8 cellular contexts compared by ENCODE assay signal in genomic region chr11:60906132-60906972, GRCh38. TPM values are rescaled to one million over a fixed set of nuclear protein-coding genes. Genes with fewer than 3 reads are reported as not detected.
DNase-seq lines count a peak whose midpoint lies in the region; ATAC-seq and TF ChIP-seq lines count a peak whose summit lies in the region.

TSS of gene PRPF19 (minus strand) at chr11:60906585. CDS start at chr11:60906382, 203 bp downstream.

- H3K27me3 Mint-ChIP-seq in osteocyte (ENCODE audit: unreplicated experiment) = peaks cover 18% of the 10 kb centered on the region

- WGBS in thymus = under 1% methylated on average over 75 of the region's 75 CpGs

- H3K27ac Mint-ChIP-seq in activated naive CD4-positive, alpha-beta T cell treated with anti-CD3 and anti-CD28 coated beads, Interleukin-2, amount 50 U/mL, for 72 hours = peak within 1 kb of the TSS; percentile 96
- H3K27ac Mint-ChIP-seq in osteocyte (ENCODE audit: unreplicated experiment) = peak within 1 kb of the TSS; percentile 93

- peak within 1 kb of the TSS; percentile 89 for H3K4me3 Mint-ChIP-seq in osteocyte (ENCODE audit: unreplicated experiment)

- peaks cover 9 to 25% of the 10 kb centered on the region in 2 donors for H3K36me3 Mint-ChIP-seq in activated naive CD4-positive, alpha-beta T cell treated with anti-CD3 and anti-CD28 coated beads, Interleukin-2, amount 50 U/mL, for 72 hours
- H3K36me3 Mint-ChIP-seq in osteocyte (ENCODE audit: unreplicated experiment) = peaks cover 4% of the 10 kb centered on the region

- H3K27me3 ChIP-seq in GM06990 (replicated peaks; ENCODE audit: control insufficient read depth, insufficient read depth, low read length) = no peaks in the 10 kb centered on the region
- no peaks in the 10 kb centered on the region for H3K27me3 ChIP-seq in thymus (ENCODE audit: control insufficient read depth, insufficient read depth)

- H3K27ac ChIP-seq in thymus (ENCODE audit: low read depth) = peak within 1 kb of the TSS; percentile 94

- H3K9me3 ChIP-seq in thymus (ENCODE audit: control insufficient read depth) = no peaks in the 10 kb centered on the region

- H3K36me3 ChIP-seq in GM06990 (ENCODE audit: control insufficient read depth, insufficient read depth, low read length) = peaks cover 14% of the 10 kb centered on the region
- peaks cover 24% of the 10 kb centered on the region for H3K36me3 ChIP-seq in thymus (ENCODE audit: control insufficient read depth, insufficient read depth)

- H3K4me3 ChIP-seq in GM06990 (replicated peaks; ENCODE audit: low read depth, low read length) (peak within 1 kb of the TSS; percentile 93), thymus (ENCODE audit: low read length) (peak within 1 kb of the TSS; percentile 95)

- peak; percentile 95 for DNase-seq in GM06990 (ENCODE audit: extremely low read depth, insufficient read length)
- peak; percentile 97 for DNase-seq in NCI-H1092 treated with DMSO at 0.1 percent for 48 hours (lab: John Stamatoyannopoulos, UW)
- DNase-seq in SKM-1 (lab: John Stamatoyannopoulos, UW; ENCODE audit: unreplicated experiment) = peak; percentile 98
- peak; percentile 98 to 100 for DNase-seq in activated naive CD4-positive, alpha-beta T cell treated with anti-CD3 and anti-CD28 coated beads, Interleukin-2, amount 50 U/mL, for 72 hours (ENCODE audit: low spot score in 2 of 2)
- DNase-seq in glomerular visceral epithelial cell (ENCODE audit: extremely low spot score) = peak; percentile 95
- DNase-seq in osteocyte (ENCODE audit: extremely low spot score, unreplicated experiment) = peak; percentile 99

- H3K4me1 Mint-ChIP-seq in osteocyte (ENCODE audit: unreplicated experiment) = peaks cover 26% of the 10 kb centered on the region

- H3K4me1 ChIP-seq in thymus (ENCODE audit: control insufficient read depth, insufficient read depth, low read length) = peaks cover 23% of the 10 kb centered on the region

- ATAC-seq in HG02610 (IDR thresholded peaks at IDR 0.05; ENCODE audit: unreplicated experiment) = peak; percentile 75
- peak; percentile 89 to 94 for ATAC-seq in activated naive CD4-positive, alpha-beta T cell treated with anti-CD3 and anti-CD28 coated beads, Interleukin-2, amount 50 U/mL, for 72 hours

- TF ChIP-seq CTCF in GM06990 (IDR thresholded peaks at IDR 0.05; ENCODE audit: insufficient read depth, low read length, poor library complexity, severe bottlenecking) (no peak), osteocyte (IDR thresholded peaks at IDR 0.05) (no peak)

- peaks cover 0 to 5% of the 10 kb centered on the region in 2 donors for H3K9me3 Mint-ChIP-seq in activated naive CD4-positive, alpha-beta T cell treated with anti-CD3 and anti-CD28 coated beads, Interleukin-2, amount 50 U/mL, for 72 hours
- H3K9me3 Mint-ChIP-seq in osteocyte (ENCODE audit: unreplicated experiment) = no peaks in the 10 kb centered on the region

RNA-seq across cellular contexts. Expression of gene PRPF19, which starts in this region (rescaled TPM):
- 100 to 1,000 TPM in 1 of 2 donors, 10 to 100 TPM in 1; 71.0 to 149 TPM for total RNA-seq in activated naive CD4-positive, alpha-beta T cell treated with anti-CD3 and anti-CD28 coated beads, Interleukin-2, amount 50 U/mL, for 72 hours
- total RNA-seq in osteocyte = 78.0 and 78.2 TPM in 2 replicates
- 49.2 TPM for polyA plus RNA-seq in thymus

Comparison
In these comparisons a context has a peak if more than half of its experiments do, and no peak if none do; other contexts are left out.
1. Peak in every context shown above with its lines: DNase-seq, ATAC-seq, H3K4me3 ChIP-seq and H3K27ac ChIP-seq.